ENCODE assay signal across 1 cellular context in the genomic region with DNA sequence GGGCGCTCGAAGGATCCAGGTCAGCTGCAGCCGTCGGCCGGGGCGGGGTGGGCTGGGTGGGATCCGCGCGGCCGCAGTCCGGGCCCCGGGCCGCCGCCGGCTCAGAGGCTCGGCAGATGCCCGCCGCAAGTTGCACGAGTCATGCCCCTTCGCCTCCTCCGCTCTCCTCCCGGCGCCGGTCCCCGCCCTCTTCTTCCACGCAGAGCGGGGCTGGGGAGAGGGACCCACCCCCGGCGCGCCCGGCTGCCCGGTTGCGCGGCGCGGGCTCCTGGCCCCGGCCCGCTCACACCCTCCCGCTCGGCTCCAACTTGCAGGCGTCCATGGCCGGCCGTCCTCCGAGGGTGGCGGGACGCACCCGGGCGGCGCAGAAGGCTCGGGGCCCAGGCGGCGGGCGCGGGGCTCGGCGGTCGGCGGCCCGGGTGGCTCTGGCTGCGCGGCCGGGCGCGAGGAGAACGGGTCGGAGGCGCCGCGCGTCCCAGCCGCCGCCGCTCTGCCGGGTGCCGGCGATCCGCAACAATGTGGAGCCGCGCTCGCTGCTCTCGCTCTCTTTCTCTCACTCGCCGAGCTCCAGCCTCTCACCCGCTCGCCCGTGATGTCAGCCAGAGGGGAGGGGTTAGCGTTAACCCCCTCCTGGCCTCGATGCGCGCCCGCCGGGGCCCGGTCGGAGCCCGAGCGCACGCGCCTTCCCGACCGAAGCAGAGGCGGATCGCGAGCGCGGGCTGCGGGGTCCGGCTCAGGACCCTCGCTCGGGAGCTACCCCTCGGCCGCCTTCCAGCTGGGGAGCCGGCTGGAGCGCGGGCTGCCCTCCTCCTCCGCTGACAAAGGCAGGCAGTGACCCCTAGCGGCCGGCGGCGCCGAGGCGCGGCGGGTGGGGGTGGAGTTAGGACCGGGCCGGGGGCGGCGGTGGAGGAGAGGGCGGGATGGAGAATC.
TF ChIP-seq lines count a peak whose summit lies in the region.

A gene with protein sequence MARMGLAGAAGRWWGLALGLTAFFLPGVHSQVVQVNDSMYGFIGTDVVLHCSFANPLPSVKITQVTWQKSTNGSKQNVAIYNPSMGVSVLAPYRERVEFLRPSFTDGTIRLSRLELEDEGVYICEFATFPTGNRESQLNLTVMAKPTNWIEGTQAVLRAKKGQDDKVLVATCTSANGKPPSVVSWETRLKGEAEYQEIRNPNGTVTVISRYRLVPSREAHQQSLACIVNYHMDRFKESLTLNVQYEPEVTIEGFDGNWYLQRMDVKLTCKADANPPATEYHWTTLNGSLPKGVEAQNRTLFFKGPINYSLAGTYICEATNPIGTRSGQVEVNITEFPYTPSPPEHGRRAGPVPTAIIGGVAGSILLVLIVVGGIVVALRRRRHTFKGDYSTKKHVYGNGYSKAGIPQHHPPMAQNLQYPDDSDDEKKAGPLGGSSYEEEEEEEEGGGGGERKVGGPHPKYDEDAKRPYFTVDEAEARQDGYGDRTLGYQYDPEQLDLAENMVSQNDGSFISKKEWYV (minus strand): TSS at position 550 of the 930 bp plus-strand sequence. CDS start 647 bp downstream, outside the sequence.

TF ChIP-seq in SK-N-SH treated with all-trans-retinoic acid at 6 μM for 48 hours, 23 proteins besides CTCF, POLR2A, EP300 and RAD21 (continued from another document):
- no peak for TF ChIP-seq ZNF70 (CRISPR knock-in tag; IDR thresholded peaks at IDR 0.05)
